In the genomic region with DNA sequence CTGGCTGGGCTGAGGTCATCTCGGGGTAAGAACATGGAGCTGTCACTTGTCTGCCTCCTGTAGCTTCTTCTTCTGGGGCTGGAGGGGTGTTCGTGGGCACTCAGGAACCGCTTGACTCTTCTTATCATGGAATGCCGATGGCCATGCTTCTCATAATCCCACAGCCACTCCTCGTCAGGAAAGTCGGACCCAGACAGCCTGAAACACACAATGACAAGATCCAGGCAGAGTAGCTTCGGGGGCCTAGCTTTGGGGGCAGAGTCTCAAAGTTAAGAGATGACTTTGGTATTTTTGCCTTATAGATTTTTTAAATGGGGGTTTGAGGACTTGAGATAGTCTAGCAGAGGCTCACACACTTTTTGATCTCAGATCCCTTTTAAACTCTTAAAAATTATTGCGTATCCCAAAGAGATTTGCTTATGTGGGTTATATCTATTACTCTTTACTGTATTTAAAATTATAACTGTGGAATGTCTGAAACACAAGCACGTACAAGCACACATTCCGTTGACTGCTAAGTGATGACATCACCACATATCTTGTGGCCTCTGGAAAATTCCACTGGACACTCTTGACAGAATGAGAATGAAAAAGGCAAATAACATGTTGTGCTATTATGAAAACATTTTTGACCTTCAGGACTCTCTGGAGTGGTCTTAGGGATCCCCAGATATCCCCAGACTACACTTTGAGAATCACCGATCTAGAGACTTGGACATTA, we compare ENCODE assay signal across 15 cellular contexts. TPM values are rescaled to one million over a fixed set of nuclear protein-coding genes. Genes with fewer than 3 reads are reported as not detected.
DNase-seq lines count a peak whose midpoint lies in the region; ATAC-seq and TF ChIP-seq lines count a peak whose summit lies in the region.
"Had no signal": no experiment of that assay in that cellular context is flagged by ENCODE, and none has a peak within 500 bp of the region (broad histone marks: within the 10 kb centered on the region; RNA-seq: fewer than 3 reads in every experiment).

No MANE protein-coding gene starts in this region.

- no peak overlapping the region for H3K4me3 ChIP-seq in AG04450 (ENCODE audit: low read depth, low read length)
- no peak overlapping the region for H3K4me3 ChIP-seq in lung
- H3K4me3 ChIP-seq in ovary = no peak overlapping the region
- H3K4me3 ChIP-seq: adrenal gland, uterus had no signal

- H3K4me1 ChIP-seq in lung (ENCODE audit: control insufficient read depth in 2 of 2, insufficient read depth in 2 of 2, low read length in 2 of 2) (peaks cover 3 to 4% of the 10 kb centered on the region in 2 donors), ovary (ENCODE audit: insufficient read depth) (no peaks in the 10 kb centered on the region)
- H3K4me1 ChIP-seq: uterus had no signal

- POLR2A ChIA-PET in AG04450 (lab: Yijun Ruan, JAX) = interaction anchor here (0.6 kb wide), 2 partner anchors 16 to 185 kb away, joined by 3 read pairs; no protein-coding TSS in a partner anchor

- ATAC-seq in lung (ENCODE audit: insufficient read depth, low FRiP score) (peak; percentile 48), GM18858 (IDR thresholded peaks at IDR 0.05; ENCODE audit: unreplicated experiment) (no peak)

- TF ChIP-seq CTCF in AG04450 (IDR thresholded peaks at IDR 0.05; ENCODE audit: low read depth, low read length) (no peak), lung (IDR thresholded peaks at IDR 0.05; ENCODE audit: control extremely low read depth, extremely low read depth) (no peak), ovary (IDR thresholded peaks at IDR 0.05) (no peak)

- WGBS in lung, 2 donors = 64 to 84% methylated on average over 11 of the region's 11 CpGs
- WGBS in ovary, 3 donors = 51 to 65% (median 60%) methylated on average over 11 of the region's 11 CpGs

- TF ChIP-seq POLR2A in ovary (IDR thresholded peaks at IDR 0.05) = no peak

- no peaks in the 10 kb centered on the region for H3K9me3 ChIP-seq in AG04450 (ENCODE audit: control insufficient read depth, insufficient read depth, low read length)
- peaks cover 0 to 3% of the 10 kb centered on the region in 2 donors for H3K9me3 ChIP-seq in lung (ENCODE audit: control insufficient read depth in 2 of 2, insufficient read depth in 1 of 2, low read length in 1 of 2)
- no peaks in the 10 kb centered on the region for H3K9me3 ChIP-seq in ovary
- H3K9me3 ChIP-seq: adrenal gland, uterus had no signal

- intact Hi-C loops in ovary (cut with DNase I) = no loop called here

- peak overlapping the region; percentile 93 for H3K27ac ChIP-seq in AG04450 (ENCODE audit: low read depth, low read length)
- peak overlapping the region in 1 of 2 donors; percentile 51 for H3K27ac ChIP-seq in lung (ENCODE audit: low read depth in 1 of 2, low read length in 1 of 2)
- no peak overlapping the region for H3K27ac ChIP-seq in ovary
- H3K27ac ChIP-seq: adrenal gland, C4-2B, uterus had no signal

- peak; percentile 56 for DNase-seq in AG04450 (ENCODE audit: low read depth, low spot score)
- DNase-seq in LHCN-M2 (ENCODE audit: low read depth) = peak; percentile 83
- peak; percentile 43 for DNase-seq in dermis blood vessel endothelial cell
- DNase-seq in lung (ENCODE audit: low spot score) = no peak
- DNase-seq in AML-193 (lab: John Stamatoyannopoulos, UW) = no peak
- DNase-seq in ovary = no peak
- DNase-seq in Kasumi-1 (lab: John Stamatoyannopoulos, UW) = no peak
- DNase-seq: activated CD4-positive, alpha-beta T cell treated with anti-CD3 and anti-CD28 coated beads, Interleukin-2, amount 50 U/mL, for 4 hours; hypothalamus; NCI-H2029; RPMI8226; uterus had no signal

- H3K36me3 ChIP-seq in lung (ENCODE audit: control insufficient read depth in 2 of 2, insufficient read depth in 2 of 2, low read length in 2 of 2) (no peaks in the 10 kb centered on the region), ovary (no peaks in the 10 kb centered on the region)
- H3K36me3 ChIP-seq: adrenal gland, uterus had no signal

- CTCF ChIA-PET in AG04450 (lab: Charles Lee) = interaction anchor here (5.9 kb wide), 1 partner anchor 16 kb away, joined by 39 read pairs; no protein-coding TSS in a partner anchor

- H3K27me3 ChIP-seq in AG04450 (ENCODE audit: control insufficient read depth, insufficient read depth, low read length) (no peaks in the 10 kb centered on the region), lung (ENCODE audit: control insufficient read depth, insufficient read depth) (no peaks in the 10 kb centered on the region), ovary (no peaks in the 10 kb centered on the region)
- H3K27me3 ChIP-seq: adrenal gland, uterus had no signal

- no peak for TF ChIP-seq EP300 in ovary (IDR thresholded peaks at IDR 0.05)

RNA-seq across cellular contexts. Expression of gene BEST3, which starts 43.3 kb away (rescaled TPM):
- polyA plus RNA-seq in AG04450 (2011; rRNA removed) (0.14 TPM in 1 of 2 replicates, not detected in the other), lung (under 1 TPM in 1 of 2 donors, not detected in 1; 0.03 TPM), ovary (under 1 TPM in 1 of 2 donors, not detected in 1; 0.10 TPM)
- 0.35 TPM in 1 of 2 replicates, not detected in the other for polyA minus RNA-seq in AG04450 (2011; rRNA and poly(A)+ RNA removed)
- total RNA-seq in LHCN-M2 (2014; rRNA removed) (1.0 and 2.4 TPM in 2 replicates), dermis blood vessel endothelial cell (0.09 and 0.17 TPM in 2 replicates), lung (under 1 TPM; 0.20 to 0.52 TPM), ovary (not detected)
- 0.62 TPM for polyA plus RNA-seq in LHCN-M2 (2012)

RNA-seq across cellular contexts. Expression of gene LRRC10, which starts 45.1 kb away (rescaled TPM):
- polyA plus RNA-seq in AG04450 (2011; rRNA removed) (not detected in 2 replicates), lung (not detected), ovary (not detected)
- not detected in 2 replicates for polyA minus RNA-seq in AG04450 (2011; rRNA and poly(A)+ RNA removed)
- total RNA-seq in LHCN-M2 (2014; rRNA removed) (not detected in 2 replicates), dermis blood vessel endothelial cell (not detected in 2 replicates), lung (under 1 TPM in 1 of 2 donors, not detected in 1; 0.40 TPM), ovary (not detected)
- not detected for polyA plus RNA-seq in LHCN-M2 (2012)
- total RNA-seq: adrenal gland, uterus had no signal
- polyA plus RNA-seq: adrenal gland had no signal

Comparison
In these comparisons a context has a peak if more than half of its experiments do, and no peak if none do; other contexts are left out.
1. DNase-seq: peak in AG04450 (single experiment), LHCN-M2 (single experiment) and dermis blood vessel endothelial cell (single experiment); none in lung (single experiment), AML-193 (0 of 2), ovary (0 of 5) and Kasumi-1 (0 of 2).